Comparison of ENCODE assay signal across 31 cellular contexts in the genomic region with DNA sequence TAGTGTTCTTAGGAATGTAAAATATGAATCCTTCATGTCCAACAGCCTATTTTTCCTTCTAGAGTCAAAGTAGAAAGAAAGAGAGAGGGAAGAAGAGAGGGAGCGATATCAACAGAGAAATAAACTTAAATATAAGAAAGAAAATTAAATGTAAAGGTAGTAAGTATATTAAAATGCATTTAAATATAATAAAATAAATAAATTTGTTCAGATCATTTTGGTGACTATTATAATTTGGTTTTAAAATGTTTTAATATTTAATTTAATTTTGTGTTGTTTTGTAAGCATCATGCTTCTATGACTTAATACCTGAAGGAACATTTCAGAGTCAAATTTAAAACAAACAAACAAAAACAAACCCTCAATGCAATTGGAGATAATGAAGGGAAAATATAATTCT.
DNase-seq lines count a peak whose midpoint lies in the region; ATAC-seq, FAIRE-seq and TF ChIP-seq lines count a peak whose summit lies in the region.
"Had no signal": no experiment of that assay in that cellular context is flagged by ENCODE, and none has a peak within 500 bp of the region (broad histone marks: within the 10 kb centered on the region; RNA-seq: fewer than 3 reads in every experiment).

No MANE protein-coding gene starts in this region.

- no peak overlapping the region for H3K27ac Mint-ChIP-seq in WTC11
- H3K27ac Mint-ChIP-seq: B cell; CD14-positive monocyte; CD4-positive, alpha-beta memory T cell; CD4-positive, alpha-beta T cell; CD4-positive, CD25-positive, alpha-beta regulatory T cell; CD8-positive, alpha-beta memory T cell; CD8-positive, alpha-beta T cell had no signal

- peaks cover 3% of the 10 kb centered on the region; the same call in 1 of the 2 replicates for H3K27me3 Mint-ChIP-seq in WTC11 (ENCODE audit: low read depth)
- H3K27me3 Mint-ChIP-seq: B cell; CD4-positive, alpha-beta memory T cell; CD4-positive, CD25-positive, alpha-beta regulatory T cell; CD8-positive, alpha-beta memory T cell had no signal

- peaks cover 43% of the 10 kb centered on the region for H3K4me1 Mint-ChIP-seq in WTC11
- H3K4me1 Mint-ChIP-seq: B cell; CD14-positive monocyte; CD4-positive, alpha-beta memory T cell; CD4-positive, CD25-positive, alpha-beta regulatory T cell; CD8-positive, alpha-beta memory T cell had no signal

- no peaks in the 10 kb centered on the region for H3K36me3 Mint-ChIP-seq in WTC11
- H3K36me3 Mint-ChIP-seq: CD14-positive monocyte; CD4-positive, alpha-beta memory T cell; CD4-positive, CD25-positive, alpha-beta regulatory T cell; CD8-positive, alpha-beta memory T cell; CD8-positive, alpha-beta T cell had no signal

- TF ChIP-seq CTCF in WTC11 (IDR thresholded peaks at IDR 0.05): no peak

- CTCF ChIA-PET in WTC11 (lab: Charles Lee): no interaction called here

- DNase-seq in RCC 7860 (ENCODE audit: low spot score) (no peak), WTC11 (ENCODE audit: low spot score) (no peak), frontal cortex (ENCODE audit: low spot score in 2 of 2) (no peak), AG08395 (ENCODE audit: low spot score) (no peak)
- no peak for DNase-seq in activated CD4-positive, CD25-positive, alpha-beta regulatory T cell (lab: John Stamatoyannopoulos, UW)
- DNase-seq: 8988T; ACHN; AML-193; BE2C; C1 segment of cervical spinal cord; Caco-2; Calu3; CD4-positive, alpha-beta memory T cell; CD4-positive, alpha-beta T cell; CD4-positive, CD25-positive, alpha-beta regulatory T cell; CD8-positive, alpha-beta memory T cell; CD8-positive, alpha-beta T cell; COR-L47; DMS 273 treated with DMSO at 0.1 percent for 48 hours; DMS153; DMS53; DMS79; DMS79 treated with DMSO at 0.1 percent for 48 hours; DND-41; EL had no signal

- FAIRE-seq in RCC 7860 (lab: Jason Lieb, UNC) (peak; percentile 34), frontal cortex (lab: Jason Lieb, UNC) (peak; percentile 54)
- FAIRE-seq: A204.1, A549, D721Med had no signal

- POLR2A ChIA-PET in WTC11 (lab: Charles Lee): no interaction called here

- no peak overlapping the region for H3K4me3 Mint-ChIP-seq in WTC11
- H3K4me3 Mint-ChIP-seq: B cell; CD14-positive monocyte; CD4-positive, alpha-beta memory T cell; CD4-positive, alpha-beta T cell; CD4-positive, CD25-positive, alpha-beta regulatory T cell; CD8-positive, alpha-beta memory T cell; CD8-positive, alpha-beta T cell had no signal

- H3K9me3 Mint-ChIP-seq in WTC11: no peaks in the 10 kb centered on the region
- H3K9me3 Mint-ChIP-seq: CD4-positive, alpha-beta T cell; CD8-positive, alpha-beta T cell had no signal

- ATAC-seq in WTC11 (no peak), GM21576 (IDR thresholded peaks at IDR 0.05; ENCODE audit: unreplicated experiment) (no peak)
- ATAC-seq: A549; CD8-positive, alpha-beta T cell had no signal

TF ChIP-seq in WTC11, 78 proteins besides CTCF, POLR2A, EP300 and RAD21:
- TF ChIP-seq, protein P1, sequence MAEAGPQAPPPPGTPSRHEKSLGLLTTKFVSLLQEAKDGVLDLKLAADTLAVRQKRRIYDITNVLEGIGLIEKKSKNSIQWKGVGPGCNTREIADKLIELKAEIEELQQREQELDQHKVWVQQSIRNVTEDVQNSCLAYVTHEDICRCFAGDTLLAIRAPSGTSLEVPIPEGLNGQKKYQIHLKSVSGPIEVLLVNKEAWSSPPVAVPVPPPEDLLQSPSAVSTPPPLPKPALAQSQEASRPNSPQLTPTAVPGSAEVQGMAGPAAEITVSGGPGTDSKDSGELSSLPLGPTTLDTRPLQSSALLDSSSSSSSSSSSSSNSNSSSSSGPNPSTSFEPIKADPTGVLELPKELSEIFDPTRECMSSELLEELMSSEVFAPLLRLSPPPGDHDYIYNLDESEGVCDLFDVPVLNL (CRISPR knock-in tag; IDR thresholded peaks at IDR 0.05; ENCODE audit: borderline replicate concordance, low read depth): no peak
- TF ChIP-seq HMGA2 (CRISPR knock-in tag; IDR thresholded peaks at IDR 0.05) (peak; percentile 93), EMX1 (CRISPR knock-in tag; IDR thresholded peaks at IDR 0.05) (no peak)
- TF ChIP-seq, protein P2, sequence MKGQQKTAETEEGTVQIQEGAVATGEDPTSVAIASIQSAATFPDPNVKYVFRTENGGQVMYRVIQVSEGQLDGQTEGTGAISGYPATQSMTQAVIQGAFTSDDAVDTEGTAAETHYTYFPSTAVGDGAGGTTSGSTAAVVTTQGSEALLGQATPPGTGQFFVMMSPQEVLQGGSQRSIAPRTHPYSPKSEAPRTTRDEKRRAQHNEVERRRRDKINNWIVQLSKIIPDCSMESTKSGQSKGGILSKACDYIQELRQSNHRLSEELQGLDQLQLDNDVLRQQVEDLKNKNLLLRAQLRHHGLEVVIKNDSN (CRISPR knock-in tag; IDR thresholded peaks at IDR 0.05): no peak
